ENCODE assay signal across 9 cellular contexts in genomic region chr3:171257251-171258179, GRCh38.
DNase-seq lines count a peak whose midpoint lies in the region; ATAC-seq and TF ChIP-seq lines count a peak whose summit lies in the region.
"Had no signal": no experiment of that assay in that cellular context is flagged by ENCODE, and none has a peak within 500 bp of the region (broad histone marks: within the 10 kb centered on the region; RNA-seq: fewer than 3 reads in every experiment).

No MANE protein-coding gene starts in this region.

- DNase-seq in EH (ENCODE audit: low read depth) (peak; percentile 94), fibroblast of peridontal ligament (ENCODE audit: extremely low read depth) (peak; percentile 6), GM13976 (ENCODE audit: low spot score) (no peak), NCI-H1048 (lab: John Stamatoyannopoulos, UW) (no peak), iPS-NIHi11 (ENCODE audit: low spot score) (no peak), H9 (no peak)

- H4K5ac ChIP-seq in H9 (ENCODE audit: insufficient read length, low read depth, low read length), result no peak overlapping the region

- no peak overlapping the region for H2BK120ac ChIP-seq in H9 (ENCODE audit: low read depth, low read length, poor library complexity, severe bottlenecking)

- no peak overlapping the region for H2AK5ac ChIP-seq in H9 (ENCODE audit: insufficient read length, low read length)

- H2BK15ac ChIP-seq in H9 (ENCODE audit: low read depth, low read length), result no peak overlapping the region

- H3K56ac ChIP-seq in H9 (ENCODE audit: insufficient read length, low read depth, low read length), result no peak overlapping the region

- no peaks in the 10 kb centered on the region for H3K27me3 Mint-ChIP-seq in H9 (ENCODE audit: low read depth)

- H3K18ac ChIP-seq in H9 (ENCODE audit: insufficient read length, low read depth, low read length), result no peak overlapping the region

- H3K9me3 ChIP-seq in H9 (ENCODE audit: control insufficient read depth, low read depth, low read length), result no peaks in the 10 kb centered on the region
- H3K9me3 ChIP-seq: neutrophil had no signal

- H3T11ph ChIP-seq in H9 (ENCODE audit: low read length), result no peak overlapping the region

- in situ Hi-C loops in GM13976 (cut with MboI; ENCODE audit: low sequenced_read_pairs, unreplicated experiment), result no loop called here

- H4K8ac ChIP-seq in H9 (replicated peaks; ENCODE audit: insufficient read length, low read depth, low read length), result no peak overlapping the region

- no peak overlapping the region for H3K4me2 ChIP-seq in H9 (ENCODE audit: insufficient read depth, insufficient read length, low read length)

- no peak overlapping the region for H2BK20ac ChIP-seq in H9 (ENCODE audit: low read depth, low read length, poor library complexity, severe bottlenecking)

- H3K79me2 ChIP-seq in H9 (ENCODE audit: insufficient read depth, low read length), result 0 out of 2 replicates have a peak, but pooled peaks cover 3% of the 10 kb centered on the region

- H3K14ac ChIP-seq in H9 (ENCODE audit: insufficient read depth, low read length), result no peak overlapping the region

- WGBS in H9 (ENCODE audit: extremely low coverage, insufficient read length, low lambda C conversion rate), result no CpG with 5 or more reads among the region's 7 CpGs

- TF ChIP-seq CTCF in GM13976 (IDR thresholded peaks at IDR 0.05; ENCODE audit: borderline replicate concordance, control extremely low read depth, extremely low read depth, insufficient read depth, missing control alignments) (no peak), H9 (conservative IDR thresholded peaks at IDR 0.05) (no peak)

- no peak overlapping the region for H3K27ac ChIP-seq in H9 (ENCODE audit: insufficient read length, low read depth, low read length)
- H3K27ac ChIP-seq: neutrophil had no signal

- no peak overlapping the region for H2BK5ac ChIP-seq in H9 (ENCODE audit: insufficient read length, low read length)

- no peak overlapping the region for H3K4ac ChIP-seq in H9 (ENCODE audit: low read depth, low read length)

- H4K20me1 ChIP-seq in H9 (ENCODE audit: control insufficient read depth, insufficient read depth, insufficient read length), result no peaks in the 10 kb centered on the region

- H3K23me2 ChIP-seq in H9 (ENCODE audit: insufficient read length, low read depth, low read length, poor library complexity, severe bottlenecking), result no peaks in the 10 kb centered on the region

- H3K27me3 ChIP-seq in H9 (ENCODE audit: insufficient read depth, low read length), result no peaks in the 10 kb centered on the region
- H3K27me3 ChIP-seq: neutrophil had no signal

- no peak overlapping the region for H3K27ac Mint-ChIP-seq in H9

- H3K36me3 Mint-ChIP-seq in H9 (ENCODE audit: insufficient read depth in 1 of 3, low read depth in 3 of 3), result 0 out of 7 replicates have a peak, but pooled peaks cover 0 to 2% (median 0%) of the 10 kb centered on the region in 3 experiments

- H3K4me1 Mint-ChIP-seq in H9, result peaks cover 5 to 9% of the 10 kb centered on the region in 2 experiments; a peak in 3 of 4 replicates

- H2BK12ac ChIP-seq in H9 (ENCODE audit: insufficient read length, low read depth, low read length), result no peak overlapping the region

- no peak overlapping the region for H3K9ac ChIP-seq in H9 (ENCODE audit: extremely low read depth, insufficient read length, low read length)

- ATAC-seq in GM21381 (IDR thresholded peaks at IDR 0.05; ENCODE audit: unreplicated experiment) (peak; percentile 61), HG03521 (IDR thresholded peaks at IDR 0.05; ENCODE audit: unreplicated experiment) (peak; percentile 81)

- H2AFZ ChIP-seq in H9 (ENCODE audit: low read length), result no peak overlapping the region

- H3K9me3 Mint-ChIP-seq in H9, result no peaks in the 10 kb centered on the region

- peaks cover 8% of the 10 kb centered on the region; the same call in 1 of the 2 replicates for H3K4me1 ChIP-seq in H9 (ENCODE audit: insufficient read depth, low read length)

- no peak overlapping the region for H3K4me3 Mint-ChIP-seq in H9

- no peaks in the 10 kb centered on the region for H3K79me1 ChIP-seq in H9 (ENCODE audit: insufficient read depth, low read depth, low read length, poor library complexity, severe bottlenecking)

- H4K91ac ChIP-seq in H9 (ENCODE audit: insufficient read length, low read depth, low read length), result no peak overlapping the region

- H3K23ac ChIP-seq in H9 (ENCODE audit: insufficient read length, low read depth, low read length), result no peak overlapping the region

Comparison
In these comparisons a context has a peak if more than half of its experiments do, and no peak if none do; other contexts are left out.
1. DNase-seq: peak in EH (single experiment) and fibroblast of peridontal ligament (single experiment); none in GM13976 (single experiment), NCI-H1048 (single experiment), iPS-NIHi11 (single experiment) and H9 (single experiment).